In genomic region chr14:36295642-36296627, GRCh38 we compare ENCODE assay signal across 17 cellular contexts. TPM values are rescaled to one million over a fixed set of nuclear protein-coding genes. Genes with fewer than 3 reads are reported as not detected.
A peak's percentile ranks its signal among the peaks of the same experiment; 100 is the strongest.
DNase-seq lines count a peak whose midpoint lies in the region; ATAC-seq and TF ChIP-seq lines count a peak whose summit lies in the region.
"Had no signal": no experiment of that assay in that cellular context is flagged by ENCODE, and none has a peak within 500 bp of the region (broad histone marks: within the 10 kb centered on the region; RNA-seq: fewer than 3 reads in every experiment).

No MANE protein-coding gene starts in this region.

- peak overlapping the region; percentile 14 to 91 (median 47); a peak in 4 of 7 replicates for H3K27ac Mint-ChIP-seq in H9
- no peak overlapping the region for H3K27ac Mint-ChIP-seq in neural progenitor cell

- H3K4me3 Mint-ChIP-seq in H9 (no peak overlapping the region), neural progenitor cell (no peak overlapping the region)

- no peak overlapping the region for H2BK20ac ChIP-seq in H9 (ENCODE audit: low read depth, low read length, poor library complexity, severe bottlenecking)

- H4K20me1 ChIP-seq in H9 (ENCODE audit: control insufficient read depth, insufficient read depth, insufficient read length) (no peaks in the 10 kb centered on the region), PC-3 (ENCODE audit: low read length) (peaks cover 2% of the 10 kb centered on the region; the same call in 1 of the 2 replicates), neural progenitor cell (ENCODE audit: low read depth) (no peaks in the 10 kb centered on the region)

- no peak overlapping the region for H3K14ac ChIP-seq in H9 (ENCODE audit: insufficient read depth, low read length)

- TF ChIP-seq CTCF in H9 (conservative IDR thresholded peaks at IDR 0.05) (no peak), PC-3 (conservative IDR thresholded peaks at IDR 0.05; ENCODE audit: low read depth, low read length) (no peak), fibroblast of the aortic adventitia (IDR thresholded peaks at IDR 0.05; ENCODE audit: insufficient read depth, low read length) (no peak), neural progenitor cell (IDR thresholded peaks at IDR 0.05) (no peak)

- H3K27me3 Mint-ChIP-seq in H9 (ENCODE audit: low read depth) (no peaks in the 10 kb centered on the region; the same call in 1 of the 2 replicates), neural progenitor cell (ENCODE audit: insufficient read depth, low read depth) (no peaks in the 10 kb centered on the region)

- no peak overlapping the region for H3K23ac ChIP-seq in H9 (ENCODE audit: insufficient read length, low read depth, low read length)

- H3K4me1 ChIP-seq in H9 (ENCODE audit: insufficient read depth, low read length) (0 out of 2 replicates have a peak, but pooled peaks cover 9% of the 10 kb centered on the region), PC-3 (ENCODE audit: insufficient read depth, low read length) (peaks cover 12% of the 10 kb centered on the region), neural progenitor cell (peaks cover 18% of the 10 kb centered on the region), right cardiac atrium (ENCODE audit: control insufficient read depth, insufficient read depth, low read length) (no peaks in the 10 kb centered on the region)
- H3K4me1 ChIP-seq: Peyer's patch had no signal

- H3K9ac ChIP-seq in H9 (ENCODE audit: extremely low read depth, insufficient read length, low read length) (no peak overlapping the region), PC-3 (ENCODE audit: low read length) (no peak overlapping the region), neural progenitor cell (no peak overlapping the region)
- H3K9ac ChIP-seq: GM23248 had no signal

- no peak overlapping the region for H2BK15ac ChIP-seq in H9 (ENCODE audit: low read depth, low read length)

- H3K27ac ChIP-seq in H9 (ENCODE audit: insufficient read length, low read depth, low read length) = no peak overlapping the region
- H3K27ac ChIP-seq in PC-3 (ENCODE audit: low read length) = no peak overlapping the region
- H3K27ac ChIP-seq in neural progenitor cell = peak overlapping the region; percentile 81
- no peak overlapping the region for H3K27ac ChIP-seq in right cardiac atrium (ENCODE audit: low read length)
- H3K27ac ChIP-seq: GM23248, Peyer's patch had no signal

- H3K9me3 ChIP-seq in H9 (ENCODE audit: control insufficient read depth, low read depth, low read length) (no peaks in the 10 kb centered on the region), PC-3 (ENCODE audit: low read length) (no peaks in the 10 kb centered on the region), neural progenitor cell (ENCODE audit: low read depth) (no peaks in the 10 kb centered on the region), right cardiac atrium (ENCODE audit: control insufficient read depth, low read length) (no peaks in the 10 kb centered on the region)
- H3K9me3 ChIP-seq: MG63, Peyer's patch had no signal

- no peak overlapping the region for H4K8ac ChIP-seq in H9 (replicated peaks; ENCODE audit: insufficient read length, low read depth, low read length)

- no peak overlapping the region for H3K18ac ChIP-seq in H9 (ENCODE audit: insufficient read length, low read depth, low read length)

- H3K4me1 Mint-ChIP-seq in H9 (peaks cover 16 to 19% of the 10 kb centered on the region in 2 experiments), neural progenitor cell (no peaks in the 10 kb centered on the region)

- H3K79me2 ChIP-seq in H9 (ENCODE audit: insufficient read depth, low read length) = no peaks in the 10 kb centered on the region
- H3K79me2 ChIP-seq in PC-3 (ENCODE audit: low read length) = no peaks in the 10 kb centered on the region
- no peaks in the 10 kb centered on the region for H3K79me2 ChIP-seq in neural progenitor cell (ENCODE audit: low read depth)

- ATAC-seq in PC-3 (peak; percentile 35; the same call in 1 of the 2 replicates), right cardiac atrium (no peak)
- ATAC-seq: GM12878 had no signal

- no peaks in the 10 kb centered on the region for H3K27me3 ChIP-seq in H9 (ENCODE audit: insufficient read depth, low read length)
- no peaks in the 10 kb centered on the region for H3K27me3 ChIP-seq in PC-3 (ENCODE audit: low read length)
- no peaks in the 10 kb centered on the region for H3K27me3 ChIP-seq in neural progenitor cell
- no peaks in the 10 kb centered on the region for H3K27me3 ChIP-seq in right cardiac atrium (ENCODE audit: control insufficient read depth, insufficient read depth)
- H3K27me3 ChIP-seq: MG63, Peyer's patch had no signal

- H3K4me2 ChIP-seq in H9 (ENCODE audit: insufficient read depth, insufficient read length, low read length) = peak overlapping the region; percentile 1
- no peak overlapping the region for H3K4me2 ChIP-seq in PC-3 (ENCODE audit: low read length)
- peak overlapping the region; percentile 8 for H3K4me2 ChIP-seq in neural progenitor cell

- H3K79me1 ChIP-seq in H9 (ENCODE audit: insufficient read depth, low read depth, low read length, poor library complexity, severe bottlenecking) = no peaks in the 10 kb centered on the region

- no peak overlapping the region for H3K56ac ChIP-seq in H9 (ENCODE audit: insufficient read length, low read depth, low read length)

- CTCF ChIA-PET in PC-3 (lab: Charles Lee) = no interaction called here

- no peak overlapping the region for H3T11ph ChIP-seq in H9 (ENCODE audit: low read length)

- H3K36me3 Mint-ChIP-seq in H9 (ENCODE audit: insufficient read depth in 1 of 3, low read depth in 3 of 3) (peaks cover 14 to 37% (median 33%) of the 10 kb centered on the region in 3 experiments; a peak in 6 of 7 replicates), neural progenitor cell (peaks cover 20% of the 10 kb centered on the region)

- no peaks in the 10 kb centered on the region for H3K9me3 Mint-ChIP-seq in H9
- no peaks in the 10 kb centered on the region for H3K9me3 Mint-ChIP-seq in neural progenitor cell

- WGBS in H9 (ENCODE audit: extremely low coverage, insufficient read length, low lambda C conversion rate) = no CpG with 5 or more reads among the region's 4 CpGs
- WGBS in right cardiac atrium = 58% methylated on average over 4 of the region's 4 CpGs

- H3K9me2 ChIP-seq in PC-3 (replicated peaks; ENCODE audit: low read length) = no peaks in the 10 kb centered on the region

- H3K36me3 ChIP-seq in PC-3 (ENCODE audit: low read depth, low read length) (peaks cover 29% of the 10 kb centered on the region), neural progenitor cell (peaks cover 27% of the 10 kb centered on the region)

- no peak overlapping the region for H4K5ac ChIP-seq in H9 (ENCODE audit: insufficient read length, low read depth, low read length)

- H2BK120ac ChIP-seq in H9 (ENCODE audit: low read depth, low read length, poor library complexity, severe bottlenecking) = no peak overlapping the region

- DNase-seq in H9 (no peak), PC-3 (no peak), fibroblast of the aortic adventitia (ENCODE audit: low read depth) (peak; percentile 4), neural progenitor cell (ENCODE audit: low spot score) (peak; percentile 18), NCI-H2227 treated with DMSO at 0.1 percent for 48 hours (lab: John Stamatoyannopoulos, UW) (no peak), NOMO-1 treated with dmso at 0.1 percent for 144 hours (lab: John Stamatoyannopoulos, UW; ENCODE audit: unreplicated experiment) (no peak), right cardiac atrium (no peak)
- DNase-seq: GM23248, KG1, MG63, NCI-H1092 treated with DMSO at 0.1 percent for 48 hours, NCI-H1694, NCI-H2107, NCI-H446, Peyer's patch, SHP77 had no signal

- POLR2A ChIA-PET in PC-3 (lab: Charles Lee; ENCODE audit: unreplicated experiment) = no interaction called here

- H3K23me2 ChIP-seq in H9 (ENCODE audit: insufficient read length, low read depth, low read length, poor library complexity, severe bottlenecking) = no peaks in the 10 kb centered on the region

- no peak overlapping the region for H3K4me3 ChIP-seq in PC-3 (ENCODE audit: low read length)
- no peak overlapping the region for H3K4me3 ChIP-seq in fibroblast of the aortic adventitia (ENCODE audit: low read depth, low read length)
- H3K4me3 ChIP-seq in neural progenitor cell = no peak overlapping the region
- no peak overlapping the region for H3K4me3 ChIP-seq in right cardiac atrium (ENCODE audit: low read length)
- H3K4me3 ChIP-seq: GM12878, GM23248, MG63, Peyer's patch had no signal

- no peak overlapping the region for H2AFZ ChIP-seq in H9 (ENCODE audit: low read length)
- no peak overlapping the region for H2AFZ ChIP-seq in PC-3 (ENCODE audit: low read length)
- H2AFZ ChIP-seq in neural progenitor cell (replicated peaks) = no peak overlapping the region
- H2AFZ ChIP-seq: GM23248 had no signal

- intact Hi-C loops in PC-3 (cut with micrococcal nuclease) = no loop called here
- intact Hi-C loops in right cardiac atrium (cut with DNase I) = no loop called here

- no TSS peak for BruUV-seq in PC-3 (replicated peaks; lab: Mats Ljungman, UMichigan)

- peak overlapping the region; percentile 45 for H2BK12ac ChIP-seq in H9 (ENCODE audit: insufficient read length, low read depth, low read length)

- H3K4ac ChIP-seq in H9 (ENCODE audit: low read depth, low read length) = no peak overlapping the region

- H3F3A ChIP-seq in PC-3 (ENCODE audit: low read length, unreplicated experiment) (no peaks in the 10 kb centered on the region), neural progenitor cell (ENCODE audit: low read depth) (peaks cover 41% of the 10 kb centered on the region)

- no peak overlapping the region for H2AK5ac ChIP-seq in H9 (ENCODE audit: insufficient read length, low read length)

- no peak overlapping the region for H4K91ac ChIP-seq in H9 (ENCODE audit: insufficient read length, low read depth, low read length)

- no peak overlapping the region for H2BK5ac ChIP-seq in H9 (ENCODE audit: insufficient read length, low read length)

RNA-seq across cellular contexts. Expression of gene MBIP, which starts 24.5 kb away (rescaled TPM):
- total RNA-seq in H9 (2021) (29.6 and 31.4 TPM in 2 replicates), PC-3 (2014; rRNA removed) (7.8 and 8.5 TPM in 2 replicates), fibroblast of the aortic adventitia (ENCODE audit: low replicate concordance) (11.1 and 18.2 TPM in 2 replicates), neural progenitor cell (ENCODE audit: low replicate concordance) (33.2 and 49.7 TPM in 2 replicates), right cardiac atrium (10 to 100 TPM; 11.3 to 14.0 (median 12.8) TPM)
- 12.4 TPM for polyA plus RNA-seq in right cardiac atrium

Comparison
In these comparisons a context has a peak if more than half of its experiments do, and no peak if none do; other contexts are left out.
1. DNase-seq: peak in fibroblast of the aortic adventitia (single experiment) and neural progenitor cell (single experiment); none in H9 (single experiment), PC-3 (single experiment), NCI-H2227 treated with DMSO at 0.1 percent for 48 hours (single experiment), NOMO-1 treated with dmso at 0.1 percent for 144 hours (single experiment) and right cardiac atrium (0 of 3).